ENCODE assay signal across 16 cellular contexts in the genomic region with DNA sequence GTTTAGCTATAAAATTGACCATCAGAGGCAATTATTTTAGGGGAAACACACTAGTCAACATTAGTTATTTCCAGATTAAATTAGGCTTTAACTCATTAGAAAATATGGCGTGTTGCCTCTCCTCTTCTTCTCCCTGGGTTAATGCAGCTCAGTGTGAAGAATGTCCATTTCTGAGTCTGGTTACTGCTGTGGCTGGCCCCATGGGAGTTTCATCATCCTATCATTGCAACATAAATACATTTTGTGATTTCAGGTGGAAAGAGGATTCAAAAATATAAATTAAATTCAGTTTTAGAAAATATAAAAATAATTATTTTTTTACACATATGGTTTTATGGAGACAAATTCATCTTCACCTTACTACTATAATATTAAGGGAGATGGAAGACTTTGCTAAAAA.
A peak's percentile ranks its signal among the peaks of the same experiment; 100 is the strongest.
DNase-seq lines count a peak whose midpoint lies in the region; TF ChIP-seq lines count a peak whose summit lies in the region.
"Had no signal": no experiment of that assay in that cellular context is flagged by ENCODE, and none has a peak within 500 bp of the region (broad histone marks: within the 10 kb centered on the region; RNA-seq: fewer than 3 reads in every experiment).

No MANE protein-coding gene starts in this region.

- H3K4me3 Mint-ChIP-seq in CD14-positive monocyte: no peak overlapping the region
- H3K4me3 Mint-ChIP-seq: CD4-positive, alpha-beta T cell; H9 had no signal

- peak overlapping the region; percentile 9 for H3K27ac ChIP-seq in brain microvascular endothelial cell

- in situ Hi-C loops in brain microvascular endothelial cell (cut with HindIII; ENCODE audit: low pct_ligation_motif_present, low sequenced_read_pairs): no loop called here

- TF ChIP-seq POLR2A in NB4 (IDR thresholded peaks at IDR 0.05; ENCODE audit: extremely low read depth, insufficient read length): no peak

- no peaks in the 10 kb centered on the region for H3K9me3 Mint-ChIP-seq in CD14-positive monocyte
- H3K9me3 Mint-ChIP-seq: H9 had no signal

- H3K36me3 Mint-ChIP-seq in CD14-positive monocyte: no peaks in the 10 kb centered on the region

- H3K27ac Mint-ChIP-seq in CD14-positive monocyte: no peak overlapping the region
- H3K27ac Mint-ChIP-seq: CD4-positive, alpha-beta T cell; H9 had no signal

- intact Hi-C loops in CD14-positive monocyte (cut with micrococcal nuclease): no loop called here

- H3K4me3 ChIP-seq in AG10803 (ENCODE audit: low read length) (no peak overlapping the region), NB4 (ENCODE audit: low read depth, low read length) (no peak overlapping the region), brain microvascular endothelial cell (ENCODE audit: low read depth, low read length) (no peak overlapping the region), fibroblast of mammary gland (ENCODE audit: control insufficient read depth, low read depth, low read length) (no peak overlapping the region)

- H3K36me3 ChIP-seq in brain microvascular endothelial cell (replicated peaks): no peaks in the 10 kb centered on the region
- H3K36me3 ChIP-seq: BE2C had no signal

- H3K27me3 Mint-ChIP-seq in CD14-positive monocyte (ENCODE audit: low read depth in 3 of 3): no peaks in the 10 kb centered on the region
- H3K27me3 Mint-ChIP-seq: CD4-positive, alpha-beta T cell had no signal

- DNase-seq in AG10803 (ENCODE audit: low read depth): peak; percentile 38
- peak; percentile 26 for DNase-seq in NB4 (ENCODE audit: low read depth)
- DNase-seq in brain microvascular endothelial cell: peak; percentile 20
- peak; percentile 54 for DNase-seq in fibroblast of mammary gland (ENCODE audit: low read depth)
- DNase-seq in CD14-positive monocyte (ENCODE audit: low spot score): no peak
- DNase-seq in NK-92 (lab: John Stamatoyannopoulos, UW; ENCODE audit: unreplicated experiment): no peak
- no peak for DNase-seq in OCI-M2 (lab: John Stamatoyannopoulos, UW; ENCODE audit: unreplicated experiment)
- no peak for DNase-seq in EL
- DNase-seq: 8988T; BE2C; C1 segment of cervical spinal cord; CD4-positive, alpha-beta T cell; DMS153; DMS79; GF-D8; H9 had no signal

- TF ChIP-seq CTCF in AG10803 (conservative IDR thresholded peaks at IDR 0.05; ENCODE audit: low read length) (no peak), NB4 (IDR thresholded peaks at IDR 0.05; ENCODE audit: low read depth, low read length) (no peak), brain microvascular endothelial cell (IDR thresholded peaks at IDR 0.05; ENCODE audit: low read depth, low read length, missing control alignments) (no peak), fibroblast of mammary gland (conservative IDR thresholded peaks at IDR 0.05; ENCODE audit: control insufficient read depth, insufficient read depth, low read depth, low read length) (no peak), CD14-positive monocyte (IDR thresholded peaks at IDR 0.05) (no peak)

- no peaks in the 10 kb centered on the region for H3K4me1 Mint-ChIP-seq in CD14-positive monocyte
- H3K4me1 Mint-ChIP-seq: H9 had no signal

- no peaks in the 10 kb centered on the region for H3K27me3 ChIP-seq in brain microvascular endothelial cell (replicated peaks)
- H3K27me3 ChIP-seq: BE2C had no signal

Comparison
In these comparisons a context has a peak if more than half of its experiments do, and no peak if none do; other contexts are left out.
1. DNase-seq: peak in AG10803 (single experiment), NB4 (single experiment), brain microvascular endothelial cell (single experiment) and fibroblast of mammary gland (single experiment); none in CD14-positive monocyte (single experiment), NK-92 (single experiment), OCI-M2 (single experiment) and EL (single experiment).